11 cellular contexts compared by ENCODE assay signal in the genomic region with DNA sequence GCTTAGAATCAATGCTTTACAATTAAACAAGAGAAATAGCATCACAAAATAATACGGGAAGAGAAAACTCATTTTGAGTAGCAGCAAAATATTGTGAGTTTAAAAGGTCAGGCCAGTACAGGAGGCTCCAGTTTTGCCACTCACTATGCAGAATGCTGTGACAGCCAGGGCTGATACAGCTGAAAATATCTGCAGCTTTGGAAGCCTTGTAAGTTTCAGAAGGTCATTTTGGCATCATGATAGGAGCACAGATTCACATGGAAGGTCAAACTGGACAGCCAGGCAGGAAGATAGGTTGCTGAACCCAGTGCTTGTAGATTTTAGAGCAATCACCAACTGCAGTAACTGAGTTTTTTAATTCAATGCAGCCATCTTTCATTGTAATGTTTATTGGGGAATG. TPM values are rescaled to one million over a fixed set of nuclear protein-coding genes. Genes with fewer than 3 reads are reported as not detected.
DNase-seq lines count a peak whose midpoint lies in the region; ATAC-seq and TF ChIP-seq lines count a peak whose summit lies in the region.
"Had no signal": no experiment of that assay in that cellular context is flagged by ENCODE, and none has a peak within 500 bp of the region (broad histone marks: within the 10 kb centered on the region; RNA-seq: fewer than 3 reads in every experiment).

No MANE protein-coding gene starts in this region.

- no peak overlapping the region for H3K4me3 Mint-ChIP-seq in activated CD4-positive, alpha-beta memory T cell treated with anti-CD3 and anti-CD28 coated beads for 36 hours
- peak overlapping the region; percentile 22 to 64 for H3K4me3 Mint-ChIP-seq in stimulated activated naive B cell treated with anti-CD40 and anti-IgM and Interleukin-4, amounts not matched to agents 10 μg/mL and 1 μg/mL and 100 μg/mL, for 72 hours
- no peak overlapping the region for H3K4me3 Mint-ChIP-seq in glutamatergic neuron (ENCODE audit: unreplicated experiment)

- H3K9me3 Mint-ChIP-seq in activated CD4-positive, alpha-beta memory T cell treated with anti-CD3 and anti-CD28 coated beads for 36 hours, result no peaks in the 10 kb centered on the region
- H3K9me3 Mint-ChIP-seq in stimulated activated naive B cell treated with anti-CD40 and anti-IgM and Interleukin-4, amounts not matched to agents 10 μg/mL and 1 μg/mL and 100 μg/mL, for 72 hours, result no peaks in the 10 kb centered on the region
- H3K9me3 Mint-ChIP-seq in glutamatergic neuron (ENCODE audit: unreplicated experiment), result no peaks in the 10 kb centered on the region

- H3K27ac Mint-ChIP-seq in activated CD4-positive, alpha-beta memory T cell treated with anti-CD3 and anti-CD28 coated beads for 36 hours, result peak overlapping the region; percentile 72
- no peak overlapping the region for H3K27ac Mint-ChIP-seq in stimulated activated naive B cell treated with anti-CD40 and anti-IgM and Interleukin-4, amounts not matched to agents 10 μg/mL and 1 μg/mL and 100 μg/mL, for 72 hours
- H3K27ac Mint-ChIP-seq in glutamatergic neuron (ENCODE audit: unreplicated experiment), result no peak overlapping the region

- no peak overlapping the region for H3K9ac ChIP-seq in SK-N-SH
- H3K9ac ChIP-seq: parathyroid adenoma had no signal

- ATAC-seq in SK-N-SH treated with all-trans-retinoic acid at 6 μM for 48 hours (no peak), heart right ventricle (peak in 7 of 8 donors; percentile 25 to 77 (median 73)), HG02642 (IDR thresholded peaks at IDR 0.05; ENCODE audit: poor library complexity, unreplicated experiment) (no peak)
- peak in 1 of 2 donors; percentile 27 for ATAC-seq in stimulated activated naive B cell treated with anti-CD40 and anti-IgM and Interleukin-4, amounts not matched to agents 10 μg/mL and 1 μg/mL and 100 μg/mL, for 72 hours (replicated peaks)
- ATAC-seq: HCT116 had no signal

- no peaks in the 10 kb centered on the region for H3K27me3 ChIP-seq in SK-N-SH (ENCODE audit: insufficient read depth)
- H3K27me3 ChIP-seq in heart right ventricle, result no peaks in the 10 kb centered on the region

- H3K4me1 ChIP-seq in SK-N-SH (ENCODE audit: control insufficient read depth in 1 of 2, insufficient read depth in 2 of 2, low read depth in 1 of 2, low read length in 1 of 2) (peaks cover 18 to 19% of the 10 kb centered on the region in 2 experiments; a peak in 3 of 4 replicates), heart right ventricle (peaks cover 0 to 96% (median 88%) of the 10 kb centered on the region in 9 donors)

- no peak overlapping the region for H3K4me3 ChIP-seq in SK-N-SH (ENCODE audit: low read depth in 2 of 2, low read length in 1 of 2)
- H3K4me3 ChIP-seq in heart right ventricle, result peak overlapping the region in 1 of 10 donors; percentile 1

- H3K9me2 ChIP-seq in SK-N-SH, result no peaks in the 10 kb centered on the region

- intact Hi-C loops in activated CD4-positive, alpha-beta memory T cell treated with anti-CD3 and anti-CD28 coated beads for 36 hours (cut with micrococcal nuclease), result no loop called here
- intact Hi-C loops in heart right ventricle (cut with DNase I), result loop anchor here in 1 of 10 donors (5.0 kb wide), 1 partner anchor 49 kb away; no protein-coding TSS in a partner anchor

- H3K27me3 Mint-ChIP-seq in activated CD4-positive, alpha-beta memory T cell treated with anti-CD3 and anti-CD28 coated beads for 36 hours, result no peaks in the 10 kb centered on the region
- H3K27me3 Mint-ChIP-seq in stimulated activated naive B cell treated with anti-CD40 and anti-IgM and Interleukin-4, amounts not matched to agents 10 μg/mL and 1 μg/mL and 100 μg/mL, for 72 hours, result no peaks in the 10 kb centered on the region
- no peaks in the 10 kb centered on the region for H3K27me3 Mint-ChIP-seq in glutamatergic neuron (ENCODE audit: unreplicated experiment)

- H2AFZ ChIP-seq in SK-N-SH (ENCODE audit: low read depth), result no peak overlapping the region
- H2AFZ ChIP-seq: parathyroid adenoma had no signal

- WGBS in SK-N-SH (ENCODE audit: low lambda C conversion rate), result 86% methylated on average over 1 of the region's 1 CpG
- WGBS in heart right ventricle, 2 donors, result 18 to 26% methylated on average over 1 of the region's 1 CpG

- H3K4me2 ChIP-seq in SK-N-SH, result 0 out of 2 replicates have a peak overlapping the region, but pooled peaks have one; percentile 18

- POLR2A ChIA-PET in SK-N-SH (lab: Yijun Ruan, JAX), result interaction anchor here (0.8 kb wide), 1 partner anchor 14 kb away, joined by 3 read pairs; a partner anchor contains a TSS
- POLR2A ChIA-PET in activated CD4-positive, alpha-beta memory T cell treated with anti-CD3 and anti-CD28 coated beads for 36 hours (lab: Charles Lee), result interaction anchor here (9.2 kb wide), 1 partner anchor 11 kb away, joined by 109 read pairs; a partner anchor contains a TSS

- no peak for TF ChIP-seq EP300 in SK-N-SH (IDR thresholded peaks at IDR 0.05; ENCODE audit: borderline replicate concordance in 1 of 2, low read depth in 1 of 2, low read length in 1 of 2)

- H4K20me1 ChIP-seq in SK-N-SH (ENCODE audit: insufficient read depth), result peaks cover 90% of the 10 kb centered on the region

- peaks cover 72% of the 10 kb centered on the region for H3K4me1 Mint-ChIP-seq in activated CD4-positive, alpha-beta memory T cell treated with anti-CD3 and anti-CD28 coated beads for 36 hours (ENCODE audit: low read depth)
- peaks cover 40 to 75% of the 10 kb centered on the region in 2 donors for H3K4me1 Mint-ChIP-seq in stimulated activated naive B cell treated with anti-CD40 and anti-IgM and Interleukin-4, amounts not matched to agents 10 μg/mL and 1 μg/mL and 100 μg/mL, for 72 hours
- peaks cover 20% of the 10 kb centered on the region for H3K4me1 Mint-ChIP-seq in glutamatergic neuron (ENCODE audit: low read depth, unreplicated experiment)

- peaks cover 6% of the 10 kb centered on the region for H3K36me3 Mint-ChIP-seq in activated CD4-positive, alpha-beta memory T cell treated with anti-CD3 and anti-CD28 coated beads for 36 hours
- H3K36me3 Mint-ChIP-seq in stimulated activated naive B cell treated with anti-CD40 and anti-IgM and Interleukin-4, amounts not matched to agents 10 μg/mL and 1 μg/mL and 100 μg/mL, for 72 hours, result peaks cover 28 to 30% of the 10 kb centered on the region in 2 donors
- no peaks in the 10 kb centered on the region for H3K36me3 Mint-ChIP-seq in glutamatergic neuron (ENCODE audit: unreplicated experiment)

- H3K27ac ChIP-seq in SK-N-SH (ENCODE audit: low read depth in 2 of 2, low read length in 1 of 2) (peak overlapping the region; percentile 22 to 39), heart right ventricle (peak overlapping the region in 9 of 10 donors; percentile 48 to 77 (median 66))
- H3K27ac ChIP-seq: parathyroid adenoma had no signal

- no peak for TF ChIP-seq RAD21 in SK-N-SH (IDR thresholded peaks at IDR 0.05; ENCODE audit: low read length)

- TF ChIP-seq CTCF in SK-N-SH (IDR thresholded peaks at IDR 0.05) (no peak), heart right ventricle (IDR thresholded peaks at IDR 0.05) (no peak), glutamatergic neuron (IDR thresholded peaks at IDR 0.05; ENCODE audit: partially characterized antibody, unreplicated experiment) (no peak)

- H3K36me3 ChIP-seq in SK-N-SH (replicated peaks in 1 of 2; ENCODE audit: control insufficient read depth in 1 of 2, insufficient read depth in 2 of 2, low read length in 1 of 2) (peaks cover 0 to 18% of the 10 kb centered on the region in 2 experiments), heart right ventricle (peaks cover 0 to 4% (median 0%) of the 10 kb centered on the region in 9 donors)

- no peak for DNase-seq in SK-N-SH
- DNase-seq in activated CD4-positive, alpha-beta memory T cell treated with anti-CD3 and anti-CD28 coated beads for 36 hours, result no peak
- DNase-seq in heart right ventricle, result no peak
- DNase-seq in stimulated activated naive B cell treated with anti-CD40 and anti-IgM and Interleukin-4, amounts not matched to agents 10 μg/mL and 1 μg/mL and 100 μg/mL, for 72 hours, result no peak
- DNase-seq in LoVo (ENCODE audit: low spot score), result no peak
- DNase-seq in glutamatergic neuron, result no peak
- DNase-seq: NK-92 treated with Interleukin-12 subunit alpha and Interleukin-12 subunit beta, amount 100 ng/mL, for 24 hours had no signal

- H3K79me2 ChIP-seq in SK-N-SH (ENCODE audit: insufficient read depth), result peaks cover 97% of the 10 kb centered on the region

- CTCF ChIA-PET in SK-N-SH (lab: Yijun Ruan, JAX), result interaction anchor here (2.5 kb wide), 1 partner anchor 10 kb away, joined by 13 read pairs; no protein-coding TSS in a partner anchor
- CTCF ChIA-PET in activated CD4-positive, alpha-beta memory T cell treated with anti-CD3 and anti-CD28 coated beads for 36 hours (lab: Charles Lee), result interaction anchor here (0.9 to 1.2 kb wide), 3 partner anchors 9 to 161 kb away, joined by 3 read pairs; no protein-coding TSS in a partner anchor

- no peaks in the 10 kb centered on the region for H3K9me3 ChIP-seq in SK-N-SH
- no peaks in the 10 kb centered on the region for H3K9me3 ChIP-seq in heart right ventricle

- peaks cover 35% of the 10 kb centered on the region for H3F3A ChIP-seq in SK-N-SH (replicated peaks; ENCODE audit: insufficient read depth)

TF ChIP-seq in SK-N-SH, 30 proteins besides CTCF, POLR2A, EP300 and RAD21 (continues in another document):
- TF ChIP-seq, protein P1, sequence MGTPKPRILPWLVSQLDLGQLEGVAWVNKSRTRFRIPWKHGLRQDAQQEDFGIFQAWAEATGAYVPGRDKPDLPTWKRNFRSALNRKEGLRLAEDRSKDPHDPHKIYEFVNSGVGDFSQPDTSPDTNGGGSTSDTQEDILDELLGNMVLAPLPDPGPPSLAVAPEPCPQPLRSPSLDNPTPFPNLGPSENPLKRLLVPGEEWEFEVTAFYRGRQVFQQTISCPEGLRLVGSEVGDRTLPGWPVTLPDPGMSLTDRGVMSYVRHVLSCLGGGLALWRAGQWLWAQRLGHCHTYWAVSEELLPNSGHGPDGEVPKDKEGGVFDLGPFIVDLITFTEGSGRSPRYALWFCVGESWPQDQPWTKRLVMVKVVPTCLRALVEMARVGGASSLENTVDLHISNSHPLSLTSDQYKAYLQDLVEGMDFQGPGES (IDR thresholded peaks at IDR 0.05; ENCODE audit: low read depth, low read length), result no peak

TF ChIP-seq in SK-N-SH treated with all-trans-retinoic acid at 6 μM for 48 hours, 23 proteins besides CTCF, POLR2A, EP300 and RAD21:
- TF ChIP-seq ZFP3 (CRISPR knock-in tag; IDR thresholded peaks at IDR 0.05), result no peak

RNA-seq across cellular contexts. Expression of a gene that starts 14.1 kb away (rescaled TPM):
- polyA plus RNA-seq in SK-N-SH (2012; rRNA removed) (44.3 and 65.1 TPM in 2 replicates), heart right ventricle (10 to 100 TPM; 33.1 to 55.9 TPM)
- polyA plus RNA-seq in SK-N-SH (2012; cell fraction: cytosol; rRNA removed), result 53.4 and 63.3 TPM in 2 replicates
- 56.9 and 69.6 TPM in 2 replicates for polyA plus RNA-seq in SK-N-SH (2012; cell fraction: nucleus; rRNA removed)
- total RNA-seq in activated CD4-positive, alpha-beta memory T cell treated with anti-CD3 and anti-CD28 coated beads for 36 hours, result 100 to 1,000 TPM; 290 to 302 TPM
- total RNA-seq in heart right ventricle (100 to 1,000 TPM; 173 to 236 (median 190) TPM), glutamatergic neuron (ENCODE audit: unreplicated experiment) (36.6 TPM)

Comparison
In these comparisons a context has a peak if more than half of its experiments do, and no peak if none do; other contexts are left out.
1. ATAC-seq: peak in heart right ventricle (7 of 8); none in SK-N-SH treated with all-trans-retinoic acid at 6 μM for 48 hours (single experiment) and HG02642 (single experiment).
2. H3K4me3 Mint-ChIP-seq: peak in stimulated activated naive B cell treated with anti-CD40 and anti-IgM and Interleukin-4, amounts not matched to agents 10 μg/mL and 1 μg/mL and 100 μg/mL, for 72 hours (2 of 2); none in activated CD4-positive, alpha-beta memory T cell treated with anti-CD3 and anti-CD28 coated beads for 36 hours (single experiment) and glutamatergic neuron (single experiment).